12 cellular contexts compared by ENCODE assay signal in the genomic region with DNA sequence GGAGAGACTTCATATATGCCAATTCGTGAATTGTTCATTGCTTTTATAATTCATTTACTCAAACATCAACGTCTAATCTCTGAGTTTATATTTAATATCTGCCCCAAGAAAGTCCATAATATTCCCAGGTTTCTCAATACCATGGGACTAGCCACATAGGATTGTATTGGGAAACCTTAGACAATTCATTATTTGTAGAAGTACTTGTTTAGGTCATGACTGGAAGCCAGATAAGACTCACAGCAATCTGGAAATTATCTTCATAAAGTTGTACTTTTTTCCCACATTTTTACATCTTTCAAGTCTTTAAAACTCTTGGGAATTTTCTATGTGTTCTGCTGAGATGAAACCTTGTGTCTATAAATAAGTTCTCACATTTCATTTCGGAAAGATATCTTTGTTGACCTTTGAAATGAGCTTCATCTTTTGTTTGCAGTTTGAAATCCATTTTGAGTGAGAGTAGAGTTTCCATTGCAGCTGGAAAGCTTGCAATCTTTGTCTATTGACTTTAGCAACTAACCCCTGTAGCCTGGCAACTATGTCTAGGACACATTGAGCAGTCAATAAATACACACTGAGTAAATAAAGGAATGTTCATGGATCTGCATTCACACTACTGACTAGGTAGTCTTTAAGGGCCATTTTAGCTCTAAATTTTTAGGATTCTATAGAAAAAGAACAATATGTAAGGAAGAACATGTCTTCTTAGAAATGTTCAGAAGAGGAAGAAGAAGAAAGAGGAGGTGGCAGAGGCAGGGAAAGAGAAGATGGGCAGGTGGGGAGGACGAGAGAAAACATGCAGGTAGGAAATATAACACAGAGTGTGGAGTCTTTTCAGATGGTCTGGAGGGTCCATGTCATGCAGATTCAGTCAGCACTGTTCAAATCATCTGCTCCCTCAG.
A peak's percentile ranks its signal among the peaks of the same experiment; 100 is the strongest.
DNase-seq lines count a peak whose midpoint lies in the region; ATAC-seq lines count a peak whose summit lies in the region.
"Had no signal": no experiment of that assay in that cellular context is flagged by ENCODE, and none has a peak within 500 bp of the region (broad histone marks: within the 10 kb centered on the region; RNA-seq: fewer than 3 reads in every experiment).

No MANE protein-coding gene starts in this region.

- no peaks in the 10 kb centered on the region for H3K4me1 Mint-ChIP-seq in stimulated activated memory B cell treated with anti-CD40 and anti-IgM and Interleukin-4, amounts not matched to agents 10 μg/mL and 1 μg/mL and 100 μg/mL, for 72 hours

- H3K27ac Mint-ChIP-seq in stimulated activated memory B cell treated with anti-CD40 and anti-IgM and Interleukin-4, amounts not matched to agents 10 μg/mL and 1 μg/mL and 100 μg/mL, for 72 hours, result no peak overlapping the region
- H3K27ac Mint-ChIP-seq: activated naive CD4-positive, alpha-beta T cell treated with anti-CD3 and anti-CD28 coated beads, Interleukin-2, amount 50 U/mL, for 72 hours had no signal

- no peaks in the 10 kb centered on the region for H3K36me3 Mint-ChIP-seq in stimulated activated memory B cell treated with anti-CD40 and anti-IgM and Interleukin-4, amounts not matched to agents 10 μg/mL and 1 μg/mL and 100 μg/mL, for 72 hours

- ATAC-seq in stimulated activated memory B cell treated with anti-CD40 and anti-IgM and Interleukin-4, amounts not matched to agents 10 μg/mL and 1 μg/mL and 100 μg/mL, for 72 hours, result no peak
- ATAC-seq in HG03571 (IDR thresholded peaks at IDR 0.05; ENCODE audit: unreplicated experiment), result no peak
- ATAC-seq: activated naive CD4-positive, alpha-beta T cell treated with anti-CD3 and anti-CD28 coated beads, Interleukin-2, amount 50 U/mL, for 72 hours had no signal

- H3K9me3 ChIP-seq in mucosa of rectum (ENCODE audit: control insufficient read depth in 2 of 2, low read length in 2 of 2), result no peaks in the 10 kb centered on the region

- no peaks in the 10 kb centered on the region for H3K27me3 Mint-ChIP-seq in stimulated activated memory B cell treated with anti-CD40 and anti-IgM and Interleukin-4, amounts not matched to agents 10 μg/mL and 1 μg/mL and 100 μg/mL, for 72 hours

- no peak overlapping the region for H3K4me3 ChIP-seq in mucosa of rectum (ENCODE audit: low read length in 2 of 2)

- peak; percentile 90 for DNase-seq in DMS153 treated with DMSO at 0.1 percent for 48 hours (lab: John Stamatoyannopoulos, UW; ENCODE audit: unreplicated experiment)
- DNase-seq in NCI-H2029 treated with DMSO at 0.1 percent for 48 hours (lab: John Stamatoyannopoulos, UW), result peak; percentile 63
- peak; percentile 64 for DNase-seq in amniotic epithelial cell (ENCODE audit: low read depth)
- DNase-seq in RPMI8226, result no peak
- no peak for DNase-seq in hepatic stellate cell (ENCODE audit: low spot score)
- DNase-seq: C1 segment of cervical spinal cord, GF-D8, NCI-H2171 had no signal

- H3K27me3 ChIP-seq in mucosa of rectum (ENCODE audit: control insufficient read depth in 2 of 2, insufficient read depth in 2 of 2, low read length in 2 of 2), result no peaks in the 10 kb centered on the region

- H3K27ac ChIP-seq in mucosa of rectum (ENCODE audit: low read depth in 2 of 2, low read length in 2 of 2), result peak overlapping the region; percentile 2 to 38

- peaks cover 3 to 5% of the 10 kb centered on the region in 2 donors for H3K4me1 ChIP-seq in mucosa of rectum (ENCODE audit: control insufficient read depth in 2 of 2, insufficient read depth in 2 of 2, low read length in 2 of 2)

- no peaks in the 10 kb centered on the region for H3K36me3 ChIP-seq in mucosa of rectum (ENCODE audit: control insufficient read depth in 2 of 2, insufficient read depth in 2 of 2, low read length in 2 of 2)

- H3K4me3 Mint-ChIP-seq in stimulated activated memory B cell treated with anti-CD40 and anti-IgM and Interleukin-4, amounts not matched to agents 10 μg/mL and 1 μg/mL and 100 μg/mL, for 72 hours, result no peak overlapping the region

- H3K9me3 Mint-ChIP-seq in stimulated activated memory B cell treated with anti-CD40 and anti-IgM and Interleukin-4, amounts not matched to agents 10 μg/mL and 1 μg/mL and 100 μg/mL, for 72 hours, result peaks cover 10% of the 10 kb centered on the region

- no peak overlapping the region for H3K9ac ChIP-seq in mucosa of rectum (ENCODE audit: low read depth in 1 of 2, low read length in 2 of 2)

Comparison
In these comparisons a context has a peak if more than half of its experiments do, and no peak if none do; other contexts are left out.
1. DNase-seq: peak in DMS153 treated with DMSO at 0.1 percent for 48 hours (single experiment), NCI-H2029 treated with DMSO at 0.1 percent for 48 hours (single experiment) and amniotic epithelial cell (single experiment); none in RPMI8226 (single experiment) and hepatic stellate cell (single experiment).